In genomic region chr9:78031271-78031825, GRCh38 we compare ENCODE assay signal across 8 cellular contexts. TPM values are rescaled to one million over a fixed set of nuclear protein-coding genes. Genes with fewer than 3 reads are reported as not detected.
A peak's percentile ranks its signal among the peaks of the same experiment; 100 is the strongest.
DNase-seq lines count a peak whose midpoint lies in the region; ATAC-seq, FAIRE-seq and TF ChIP-seq lines count a peak whose summit lies in the region.

TSS of gene GNAQ (minus strand) at chr9:78031811. CDS start at chr9:78031235, 576 bp downstream.

- peak within 1 kb of the TSS; percentile 95 for H3K27ac ChIP-seq in left lung

- H3K27ac Mint-ChIP-seq in stimulated activated effector memory CD8-positive, alpha-beta T cell treated with anti-CD3 and anti-CD28 coated beads, Interleukin-12 subunit alpha, Interleukin-12 subunit beta, amount 100 ng/mL, for 72 hours = peak within 1 kb of the TSS; percentile 87

- H3K4me3 ChIP-seq in left lung = peak within 1 kb of the TSS; percentile 59 to 87

- H3K36me3 ChIP-seq in left lung = no peaks in the 10 kb centered on the region

- intact Hi-C loops in left lung (cut with DNase I) = no loop called here

- H3K9me3 Mint-ChIP-seq in stimulated activated effector memory CD8-positive, alpha-beta T cell treated with anti-CD3 and anti-CD28 coated beads, Interleukin-12 subunit alpha, Interleukin-12 subunit beta, amount 100 ng/mL, for 72 hours = no peaks in the 10 kb centered on the region

- no peaks in the 10 kb centered on the region for H3K36me3 Mint-ChIP-seq in stimulated activated effector memory CD8-positive, alpha-beta T cell treated with anti-CD3 and anti-CD28 coated beads, Interleukin-12 subunit alpha, Interleukin-12 subunit beta, amount 100 ng/mL, for 72 hours

- TF ChIP-seq CTCF in left lung (IDR thresholded peaks at IDR 0.05) (no peak), D721Med (IDR thresholded peaks at IDR 0.05; ENCODE audit: insufficient read depth, missing control alignments) (no peak)

- H3K27me3 ChIP-seq in left lung = no peaks in the 10 kb centered on the region

- FAIRE-seq in D721Med (lab: Jason Lieb, UNC) = no peak
- FAIRE-seq in RCC 7860 (lab: Jason Lieb, UNC) = no peak

- peaks cover 35% of the 10 kb centered on the region for H3K4me1 Mint-ChIP-seq in stimulated activated effector memory CD8-positive, alpha-beta T cell treated with anti-CD3 and anti-CD28 coated beads, Interleukin-12 subunit alpha, Interleukin-12 subunit beta, amount 100 ng/mL, for 72 hours

- no peaks in the 10 kb centered on the region for H3K9me3 ChIP-seq in left lung

- H3K4me3 Mint-ChIP-seq in stimulated activated effector memory CD8-positive, alpha-beta T cell treated with anti-CD3 and anti-CD28 coated beads, Interleukin-12 subunit alpha, Interleukin-12 subunit beta, amount 100 ng/mL, for 72 hours = peak within 1 kb of the TSS; percentile 84

- DNase-seq in NCI-H1436 (lab: John Stamatoyannopoulos, UW) (peak; percentile 46), NCI-H1436 treated with DMSO at 0.1 percent for 48 hours (lab: John Stamatoyannopoulos, UW) (no peak), SW480 (ENCODE audit: low spot score) (peak; percentile 36), dermis blood vessel endothelial cell (peak; percentile 43), left lung (no peak), D721Med (ENCODE audit: insufficient read length, low spot score) (no peak), RCC 7860 (ENCODE audit: low spot score) (no peak)
- peak in 1 of 2 donors; percentile 30 for DNase-seq in stimulated activated effector memory CD8-positive, alpha-beta T cell treated with anti-CD3 and anti-CD28 coated beads, Interleukin-12 subunit alpha, Interleukin-12 subunit beta, amount 100 ng/mL, for 72 hours (ENCODE audit: low spot score in 2 of 2)

- no peak for ATAC-seq in left lung
- ATAC-seq in stimulated activated effector memory CD8-positive, alpha-beta T cell treated with anti-CD3 and anti-CD28 coated beads, Interleukin-12 subunit alpha, Interleukin-12 subunit beta, amount 100 ng/mL, for 72 hours = peak; percentile 61

- peaks cover 13 to 61% of the 10 kb centered on the region in 2 donors for H3K4me1 ChIP-seq in left lung

RNA-seq across cellular contexts. Expression of gene GNAQ, which starts in this region (rescaled TPM):
- total RNA-seq in dermis blood vessel endothelial cell = 48.0 and 88.6 TPM in 2 replicates
- 10 to 100 TPM; 82.1 to 95.5 TPM for total RNA-seq in left lung

Comparison
In these comparisons a context has a peak if more than half of its experiments do, and no peak if none do; other contexts are left out.
1. DNase-seq: peak in NCI-H1436 (single experiment), SW480 (single experiment) and dermis blood vessel endothelial cell (single experiment); none in NCI-H1436 treated with DMSO at 0.1 percent for 48 hours (single experiment), left lung (0 of 2), D721Med (single experiment) and RCC 7860 (single experiment).